17 cellular contexts compared by ENCODE assay signal in the genomic region with DNA sequence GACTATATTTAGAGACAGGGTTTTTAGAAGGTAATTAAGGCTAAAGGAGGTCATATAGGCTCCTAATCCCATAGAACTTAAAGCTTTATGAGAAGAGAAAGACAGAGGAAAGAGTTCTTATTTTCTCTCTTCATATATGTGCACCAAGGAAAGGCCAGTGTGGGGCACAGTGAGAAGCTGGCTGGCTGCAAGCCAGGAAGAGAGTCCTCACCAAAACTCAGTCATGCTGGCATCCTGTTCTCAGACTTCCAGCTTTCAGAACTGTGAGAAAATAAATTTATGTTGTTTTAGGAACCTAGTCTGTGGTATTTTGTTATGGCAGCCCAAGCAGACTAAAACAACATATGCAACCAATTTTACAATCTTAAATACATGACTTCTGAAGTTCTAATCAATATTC. TPM values are rescaled to one million over a fixed set of nuclear protein-coding genes. Genes with fewer than 3 reads are reported as not detected.
A peak's percentile ranks its signal among the peaks of the same experiment; 100 is the strongest.
DNase-seq lines count a peak whose midpoint lies in the region; ATAC-seq, FAIRE-seq and TF ChIP-seq lines count a peak whose summit lies in the region.
"Had no signal": no experiment of that assay in that cellular context is flagged by ENCODE, and none has a peak within 500 bp of the region (broad histone marks: within the 10 kb centered on the region; RNA-seq: fewer than 3 reads in every experiment).

No MANE protein-coding gene starts in this region.

- H3K9me3 ChIP-seq in Loucy (ENCODE audit: insufficient read depth, low read depth, low read length), result no peaks in the 10 kb centered on the region

- H3F3A ChIP-seq in Loucy (ENCODE audit: low read depth), result no peaks in the 10 kb centered on the region

- peak; percentile 3 for DNase-seq in HCEC 1CT
- DNase-seq in myocyte (ENCODE audit: low read depth), result peak; percentile 29
- DNase-seq in D721Med (ENCODE audit: insufficient read length, low spot score), result no peak
- DNase-seq: activated T-cell treated with anti-CD3 and anti-CD28 coated beads, Interleukin-2, amount 50 U/mL, for 1 hour; amniotic stem cell; effector memory CD4-positive, alpha-beta T cell; KBM-7; left colon; naive thymus-derived CD8-positive, alpha-beta T cell; PC-9; right cardiac atrium had no signal

- ATAC-seq in GM18867 (IDR thresholded peaks at IDR 0.05; ENCODE audit: unreplicated experiment) (peak; percentile 65), HG02938 (IDR thresholded peaks at IDR 0.05; ENCODE audit: unreplicated experiment) (no peak), HG02763 (IDR thresholded peaks at IDR 0.05; ENCODE audit: unreplicated experiment) (no peak), HG02840 (IDR thresholded peaks at IDR 0.05; ENCODE audit: low FRiP score, unreplicated experiment) (no peak)
- ATAC-seq: activated CD4-positive, CD25-positive, alpha-beta regulatory T cell treated with anti-CD3 and anti-CD28 coated beads, Interleukin-2, amount 50 U/mL, for 24 hours; left colon; naive thymus-derived CD8-positive, alpha-beta T cell; right cardiac atrium had no signal

- no peak overlapping the region for H3K4me2 ChIP-seq in Loucy (ENCODE audit: low read depth, low read length, poor library complexity, severe bottlenecking)
- H3K4me2 ChIP-seq: PC-9 had no signal

- H3K4me1 ChIP-seq in Loucy (ENCODE audit: insufficient read depth, low read length, poor library complexity, severe bottlenecking), result no peaks in the 10 kb centered on the region

- no peaks in the 10 kb centered on the region for H3K9me2 ChIP-seq in Loucy (replicated peaks; ENCODE audit: low read depth, low read length)

- TF ChIP-seq CTCF in Loucy (conservative IDR thresholded peaks at IDR 0.05; ENCODE audit: low read length) (no peak), D721Med (IDR thresholded peaks at IDR 0.05; ENCODE audit: insufficient read depth, missing control alignments) (no peak)

- H3K27me3 ChIP-seq in Loucy (ENCODE audit: insufficient read depth, low read length, poor library complexity, severe bottlenecking), result no peaks in the 10 kb centered on the region

- H3K36me3 ChIP-seq in Loucy (ENCODE audit: insufficient read depth, low read length), result no peaks in the 10 kb centered on the region

- H3K79me2 ChIP-seq in Loucy (ENCODE audit: insufficient read depth, low read length), result no peaks in the 10 kb centered on the region

- H3K4me3 ChIP-seq in Loucy (ENCODE audit: low read length, poor library complexity, severe bottlenecking), result no peak overlapping the region
- H3K4me3 ChIP-seq: PC-9 had no signal

- H2AFZ ChIP-seq in Loucy (ENCODE audit: low read length), result peak overlapping the region; percentile 33; the same call in 1 of the 2 replicates
- H2AFZ ChIP-seq: PC-9 had no signal

- H4K20me1 ChIP-seq in Loucy (ENCODE audit: insufficient read depth, low read length, poor library complexity, severe bottlenecking), result no peaks in the 10 kb centered on the region

- no peak for FAIRE-seq in D721Med (lab: Jason Lieb, UNC)

- H3K9ac ChIP-seq in Loucy (ENCODE audit: low read depth, low read length, poor library complexity, severe bottlenecking), result no peak overlapping the region

RNA-seq across cellular contexts. Expression of a gene that starts 31.5 kb away (rescaled TPM):
- 11.9 and 13.7 TPM in 2 replicates for total RNA-seq in myocyte
- polyA plus RNA-seq in myocyte (2012), result 102 TPM
